1 cellular context compared by ENCODE assay signal in the genomic region with DNA sequence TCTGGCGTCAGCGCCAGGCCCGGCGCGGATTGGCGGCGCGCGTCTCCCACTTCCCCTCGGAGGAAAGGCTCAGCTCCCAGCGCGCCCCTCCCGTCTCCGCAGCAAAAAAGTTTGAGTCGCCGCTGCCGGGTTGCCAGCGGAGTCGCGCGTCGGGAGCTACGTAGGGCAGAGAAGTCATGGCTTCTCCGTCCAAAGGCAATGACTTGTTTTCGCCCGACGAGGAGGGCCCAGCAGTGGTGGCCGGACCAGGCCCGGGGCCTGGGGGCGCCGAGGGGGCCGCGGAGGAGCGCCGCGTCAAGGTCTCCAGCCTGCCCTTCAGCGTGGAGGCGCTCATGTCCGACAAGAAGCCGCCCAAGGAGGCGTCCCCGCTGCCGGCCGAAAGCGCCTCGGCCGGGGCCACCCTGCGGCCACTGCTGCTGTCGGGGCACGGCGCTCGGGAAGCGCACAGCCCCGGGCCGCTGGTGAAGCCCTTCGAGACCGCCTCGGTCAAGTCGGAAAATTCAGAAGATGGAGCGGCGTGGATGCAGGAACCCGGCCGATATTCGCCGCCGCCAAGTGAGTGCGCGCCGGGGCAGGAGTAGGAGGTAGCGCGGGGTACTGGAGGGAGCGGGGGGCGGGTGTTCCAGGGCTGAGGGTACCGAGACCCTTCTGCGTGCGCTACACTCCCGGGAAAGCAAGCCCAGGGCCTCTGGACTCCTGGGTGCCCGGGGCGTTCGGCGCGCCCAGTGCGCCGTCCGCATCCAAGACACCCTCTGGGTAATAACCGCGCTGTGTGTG.
TF ChIP-seq lines count a peak whose summit lies in the region.

Gene MSX2, plus strand, starts transcription at position 99 of the 777 bp plus-strand sequence. Its CDS starts 78 bp downstream, at position 177.

TF ChIP-seq in HEK293, 187 proteins besides CTCF, POLR2A, EP300 and RAD21 (continued from another document):
- peak; percentile 54 for TF ChIP-seq ZNF76 (tag by site-specific recombination; IDR thresholded peaks at IDR 0.05; ENCODE audit: borderline replicate concordance, low read depth)
- 0 out of 2 replicates have a peak, but pooled peaks have one; percentile 7 for TF ChIP-seq ZNF585B (tag by site-specific recombination; IDR thresholded peaks at IDR 0.05)
- peak; percentile 89; the same call in 1 of the 2 replicates for TF ChIP-seq PATZ1 (tag by site-specific recombination; IDR thresholded peaks at IDR 0.05)
- no peak for TF ChIP-seq ZNF596 (tag by site-specific recombination; IDR thresholded peaks at IDR 0.05)
- 0 out of 2 replicates have a peak, but pooled peaks have one; percentile 6 for TF ChIP-seq FEZF1 (tag by site-specific recombination; IDR thresholded peaks at IDR 0.05)
- no peak for TF ChIP-seq ZNF211 (tag by site-specific recombination; IDR thresholded peaks at IDR 0.05; ENCODE audit: low read depth)
- peak; percentile 56; the same call in 1 of the 2 replicates for TF ChIP-seq YY1 (tag by site-specific recombination; IDR thresholded peaks at IDR 0.05)
- TF ChIP-seq ZFP69B (tag by site-specific recombination; IDR thresholded peaks at IDR 0.05), result 0 out of 2 replicates have a peak, but pooled peaks have one; percentile 15
- peak; percentile 82 for TF ChIP-seq SP2 (tag by site-specific recombination; IDR thresholded peaks at IDR 0.05)
- TF ChIP-seq ZNF362 (tag by site-specific recombination; IDR thresholded peaks at IDR 0.05), result peak; percentile 99; the same call in 1 of the 2 replicates
